In the genomic region with DNA sequence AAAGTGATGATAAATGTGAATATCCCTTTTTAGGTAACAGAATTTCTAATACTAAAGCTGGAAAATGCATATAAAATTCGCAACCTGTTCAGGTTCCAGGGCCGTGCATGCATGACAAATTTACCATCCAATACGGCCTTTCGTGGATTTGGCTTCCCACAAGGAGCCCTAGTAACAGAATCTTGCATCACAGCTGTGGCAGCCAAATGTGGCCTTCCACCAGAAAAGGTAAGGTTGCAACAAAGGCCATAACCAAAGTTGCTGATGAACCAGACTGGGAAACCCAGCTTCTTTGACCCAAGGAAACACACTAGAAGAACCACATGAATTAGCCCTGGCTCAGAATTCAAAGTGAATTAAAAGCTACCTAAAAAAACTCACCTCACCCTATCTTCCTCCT, we compare ENCODE assay signal across 17 cellular contexts. TPM values are rescaled to one million over a fixed set of nuclear protein-coding genes. Genes with fewer than 3 reads are reported as not detected.
DNase-seq lines count a peak whose midpoint lies in the region; ATAC-seq and TF ChIP-seq lines count a peak whose summit lies in the region.
"Had no signal": no experiment of that assay in that cellular context is flagged by ENCODE, and none has a peak within 500 bp of the region (broad histone marks: within the 10 kb centered on the region; RNA-seq: fewer than 3 reads in every experiment).

No MANE protein-coding gene starts in this region.

- no peak for TF ChIP-seq CTCF in SK-N-SH (IDR thresholded peaks at IDR 0.05)
- TF ChIP-seq CTCF in fibroblast of mammary gland (conservative IDR thresholded peaks at IDR 0.05; ENCODE audit: control insufficient read depth, insufficient read depth, low read depth, low read length), result no peak

- H3K4me1 ChIP-seq in SK-N-SH (ENCODE audit: control insufficient read depth in 1 of 2, insufficient read depth in 2 of 2, low read depth in 1 of 2, low read length in 1 of 2), result peaks cover 4 to 47% of the 10 kb centered on the region in 2 experiments

- H3K36me3 ChIP-seq in SK-N-SH (replicated peaks in 1 of 2; ENCODE audit: control insufficient read depth in 1 of 2, insufficient read depth in 2 of 2, low read length in 1 of 2), result no peaks in the 10 kb centered on the region

- POLR2A ChIA-PET in SK-N-SH (lab: Yijun Ruan, JAX), result no interaction called here

- no peaks in the 10 kb centered on the region for H4K20me1 ChIP-seq in SK-N-SH (ENCODE audit: insufficient read depth)
- H4K20me1 ChIP-seq: BLaER1 treated with 17β-estradiol and CSF1 and Interleukin-3, amounts not matched to agents 10 nM and 100 nM had no signal

- CTCF ChIA-PET in SK-N-SH (lab: Yijun Ruan, JAX), result interaction anchor here (1.5 to 2.0 kb wide), 2 partner anchors 9 to 49 kb away, joined by 3 to 8 read pairs; no protein-coding TSS in a partner anchor

- no peak for ATAC-seq in SK-N-SH treated with all-trans-retinoic acid at 6 μM for 48 hours
- ATAC-seq in GM18861 (IDR thresholded peaks at IDR 0.05; ENCODE audit: unreplicated experiment), result no peak
- ATAC-seq: CD8-positive, alpha-beta T cell; HepG2; K562 had no signal

- no peak overlapping the region for H3K9ac ChIP-seq in SK-N-SH
- H3K9ac ChIP-seq: BLaER1 treated with 17β-estradiol and CSF1 and Interleukin-3, amounts not matched to agents 10 nM and 100 nM had no signal

- no peak for TF ChIP-seq RAD21 in SK-N-SH (IDR thresholded peaks at IDR 0.05; ENCODE audit: low read length)

- no peaks in the 10 kb centered on the region for H3K9me3 ChIP-seq in SK-N-SH
- H3K9me3 ChIP-seq: BLaER1 treated with 17β-estradiol and CSF1 and Interleukin-3, amounts not matched to agents 10 nM and 100 nM had no signal

- no peaks in the 10 kb centered on the region for H3K27me3 ChIP-seq in SK-N-SH (ENCODE audit: insufficient read depth)
- H3K27me3 ChIP-seq: BLaER1 treated with 17β-estradiol and CSF1 and Interleukin-3, amounts not matched to agents 10 nM and 100 nM had no signal

- H3K9me2 ChIP-seq in SK-N-SH, result no peaks in the 10 kb centered on the region

- H3K4me3 ChIP-seq in SK-N-SH (ENCODE audit: low read depth in 2 of 2, low read length in 1 of 2) (no peak overlapping the region), fibroblast of mammary gland (ENCODE audit: control insufficient read depth, low read depth, low read length) (no peak overlapping the region)
- H3K4me3 ChIP-seq: BLaER1 treated with 17β-estradiol and CSF1 and Interleukin-3, amounts not matched to agents 10 nM and 100 nM; K562 had no signal

- H3K27ac ChIP-seq in SK-N-SH (ENCODE audit: low read depth in 2 of 2, low read length in 1 of 2), result peak overlapping the region in 1 of 2 experiments; percentile 71; a peak in 1 of 4 replicates
- H3K27ac ChIP-seq: 22Rv1; BLaER1 treated with 17β-estradiol and CSF1 and Interleukin-3, amounts not matched to agents 10 nM and 100 nM had no signal

- H3F3A ChIP-seq in SK-N-SH (replicated peaks; ENCODE audit: insufficient read depth), result peaks cover 23% of the 10 kb centered on the region

- H2AFZ ChIP-seq in SK-N-SH (ENCODE audit: low read depth), result no peak overlapping the region

- peak overlapping the region; percentile 57; the same call in 1 of the 2 replicates for H3K4me2 ChIP-seq in SK-N-SH
- H3K4me2 ChIP-seq: BLaER1 treated with 17β-estradiol and CSF1 and Interleukin-3, amounts not matched to agents 10 nM and 100 nM had no signal

- no peak for TF ChIP-seq EP300 in SK-N-SH (IDR thresholded peaks at IDR 0.05; ENCODE audit: borderline replicate concordance in 1 of 2, low read depth in 1 of 2, low read length in 1 of 2)

- 89% methylated on average over 4 of the region's 4 CpGs for WGBS in SK-N-SH (ENCODE audit: low lambda C conversion rate)

- H3K79me2 ChIP-seq in SK-N-SH (ENCODE audit: insufficient read depth), result no peaks in the 10 kb centered on the region

- no peak for DNase-seq in SK-N-SH
- peak; percentile 41 for DNase-seq in fibroblast of mammary gland (ENCODE audit: low read depth)
- DNase-seq in renal cortical epithelial cell (ENCODE audit: low read depth), result peak; percentile 50
- no peak for DNase-seq in HuH-7.5 (ENCODE audit: low spot score)
- DNase-seq in HK-2 (ENCODE audit: unreplicated experiment), result no peak
- DNase-seq: Calu3; CD8-positive, alpha-beta T cell; DMS79 treated with DMSO at 0.1 percent for 48 hours; GF-D8; GOT3; H7 had no signal

TF ChIP-seq in SK-N-SH, 30 proteins besides CTCF, POLR2A, EP300 and RAD21 (continues in another document):
- TF ChIP-seq GATA2 (CRISPR knock-in tag; IDR thresholded peaks at IDR 0.05), result no peak
- TF ChIP-seq, protein P1, sequence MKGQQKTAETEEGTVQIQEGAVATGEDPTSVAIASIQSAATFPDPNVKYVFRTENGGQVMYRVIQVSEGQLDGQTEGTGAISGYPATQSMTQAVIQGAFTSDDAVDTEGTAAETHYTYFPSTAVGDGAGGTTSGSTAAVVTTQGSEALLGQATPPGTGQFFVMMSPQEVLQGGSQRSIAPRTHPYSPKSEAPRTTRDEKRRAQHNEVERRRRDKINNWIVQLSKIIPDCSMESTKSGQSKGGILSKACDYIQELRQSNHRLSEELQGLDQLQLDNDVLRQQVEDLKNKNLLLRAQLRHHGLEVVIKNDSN (IDR thresholded peaks at IDR 0.05; ENCODE audit: borderline replicate concordance, low read depth), result no peak
- no peak for TF ChIP-seq RXRA (IDR thresholded peaks at IDR 0.05; ENCODE audit: borderline replicate concordance, low read depth)
- TF ChIP-seq, protein P2, sequence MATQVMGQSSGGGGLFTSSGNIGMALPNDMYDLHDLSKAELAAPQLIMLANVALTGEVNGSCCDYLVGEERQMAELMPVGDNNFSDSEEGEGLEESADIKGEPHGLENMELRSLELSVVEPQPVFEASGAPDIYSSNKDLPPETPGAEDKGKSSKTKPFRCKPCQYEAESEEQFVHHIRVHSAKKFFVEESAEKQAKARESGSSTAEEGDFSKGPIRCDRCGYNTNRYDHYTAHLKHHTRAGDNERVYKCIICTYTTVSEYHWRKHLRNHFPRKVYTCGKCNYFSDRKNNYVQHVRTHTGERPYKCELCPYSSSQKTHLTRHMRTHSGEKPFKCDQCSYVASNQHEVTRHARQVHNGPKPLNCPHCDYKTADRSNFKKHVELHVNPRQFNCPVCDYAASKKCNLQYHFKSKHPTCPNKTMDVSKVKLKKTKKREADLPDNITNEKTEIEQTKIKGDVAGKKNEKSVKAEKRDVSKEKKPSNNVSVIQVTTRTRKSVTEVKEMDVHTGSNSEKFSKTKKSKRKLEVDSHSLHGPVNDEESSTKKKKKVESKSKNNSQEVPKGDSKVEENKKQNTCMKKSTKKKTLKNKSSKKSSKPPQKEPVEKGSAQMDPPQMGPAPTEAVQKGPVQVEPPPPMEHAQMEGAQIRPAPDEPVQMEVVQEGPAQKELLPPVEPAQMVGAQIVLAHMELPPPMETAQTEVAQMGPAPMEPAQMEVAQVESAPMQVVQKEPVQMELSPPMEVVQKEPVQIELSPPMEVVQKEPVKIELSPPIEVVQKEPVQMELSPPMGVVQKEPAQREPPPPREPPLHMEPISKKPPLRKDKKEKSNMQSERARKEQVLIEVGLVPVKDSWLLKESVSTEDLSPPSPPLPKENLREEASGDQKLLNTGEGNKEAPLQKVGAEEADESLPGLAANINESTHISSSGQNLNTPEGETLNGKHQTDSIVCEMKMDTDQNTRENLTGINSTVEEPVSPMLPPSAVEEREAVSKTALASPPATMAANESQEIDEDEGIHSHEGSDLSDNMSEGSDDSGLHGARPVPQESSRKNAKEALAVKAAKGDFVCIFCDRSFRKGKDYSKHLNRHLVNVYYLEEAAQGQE (IDR thresholded peaks at IDR 0.05; ENCODE audit: low read depth, low read length), result no peak
- TF ChIP-seq SIN3A (IDR thresholded peaks at IDR 0.05; ENCODE audit: borderline replicate concordance, low read depth, low read length), result no peak

TF ChIP-seq in SK-N-SH treated with all-trans-retinoic acid at 6 μM for 48 hours, 23 proteins besides CTCF, POLR2A, EP300 and RAD21:
- TF ChIP-seq, protein P3, sequence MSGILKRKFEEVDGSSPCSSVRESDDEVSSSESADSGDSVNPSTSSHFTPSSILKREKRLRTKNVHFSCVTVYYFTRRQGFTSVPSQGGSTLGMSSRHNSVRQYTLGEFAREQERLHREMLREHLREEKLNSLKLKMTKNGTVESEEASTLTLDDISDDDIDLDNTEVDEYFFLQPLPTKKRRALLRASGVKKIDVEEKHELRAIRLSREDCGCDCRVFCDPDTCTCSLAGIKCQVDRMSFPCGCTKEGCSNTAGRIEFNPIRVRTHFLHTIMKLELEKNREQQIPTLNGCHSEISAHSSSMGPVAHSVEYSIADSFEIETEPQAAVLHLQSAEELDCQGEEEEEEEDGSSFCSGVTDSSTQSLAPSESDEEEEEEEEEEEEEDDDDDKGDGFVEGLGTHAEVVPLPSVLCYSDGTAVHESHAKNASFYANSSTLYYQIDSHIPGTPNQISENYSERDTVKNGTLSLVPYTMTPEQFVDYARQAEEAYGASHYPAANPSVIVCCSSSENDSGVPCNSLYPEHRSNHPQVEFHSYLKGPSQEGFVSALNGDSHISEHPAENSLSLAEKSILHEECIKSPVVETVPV (CRISPR knock-in tag; IDR thresholded peaks at IDR 0.05), result no peak
- TF ChIP-seq ESRRG (CRISPR knock-in tag; IDR thresholded peaks at IDR 0.05) (no peak), ZNF565 (CRISPR knock-in tag; conservative IDR thresholded peaks at IDR 0.05; ENCODE audit: low read depth) (no peak), TCF4 (CRISPR knock-in tag; IDR thresholded peaks at IDR 0.05; ENCODE audit: borderline replicate concordance) (no peak), PPARA (CRISPR knock-in tag; IDR thresholded peaks at IDR 0.05; ENCODE audit: borderline replicate concordance) (no peak), OSR1 (CRISPR knock-in tag; IDR thresholded peaks at IDR 0.05) (no peak)
- TF ChIP-seq, protein P4, sequence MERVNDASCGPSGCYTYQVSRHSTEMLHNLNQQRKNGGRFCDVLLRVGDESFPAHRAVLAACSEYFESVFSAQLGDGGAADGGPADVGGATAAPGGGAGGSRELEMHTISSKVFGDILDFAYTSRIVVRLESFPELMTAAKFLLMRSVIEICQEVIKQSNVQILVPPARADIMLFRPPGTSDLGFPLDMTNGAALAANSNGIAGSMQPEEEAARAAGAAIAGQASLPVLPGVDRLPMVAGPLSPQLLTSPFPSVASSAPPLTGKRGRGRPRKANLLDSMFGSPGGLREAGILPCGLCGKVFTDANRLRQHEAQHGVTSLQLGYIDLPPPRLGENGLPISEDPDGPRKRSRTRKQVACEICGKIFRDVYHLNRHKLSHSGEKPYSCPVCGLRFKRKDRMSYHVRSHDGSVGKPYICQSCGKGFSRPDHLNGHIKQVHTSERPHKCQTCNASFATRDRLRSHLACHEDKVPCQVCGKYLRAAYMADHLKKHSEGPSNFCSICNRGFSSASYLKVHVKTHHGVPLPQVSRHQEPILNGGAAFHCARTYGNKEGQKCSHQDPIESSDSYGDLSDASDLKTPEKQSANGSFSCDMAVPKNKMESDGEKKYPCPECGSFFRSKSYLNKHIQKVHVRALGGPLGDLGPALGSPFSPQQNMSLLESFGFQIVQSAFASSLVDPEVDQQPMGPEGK (CRISPR knock-in tag; IDR thresholded peaks at IDR 0.05; ENCODE audit: borderline replicate concordance), result no peak

RNA-seq across cellular contexts. Expression of a gene that starts 49.6 kb away (rescaled TPM):
- polyA plus RNA-seq in SK-N-SH (2012; rRNA removed), result 131 and 163 TPM in 2 replicates
- 164 and 173 TPM in 2 replicates for polyA plus RNA-seq in SK-N-SH (2012; cell fraction: cytosol; rRNA removed)
- 68.4 and 126 TPM in 2 replicates for polyA plus RNA-seq in SK-N-SH (2012; cell fraction: nucleus; rRNA removed)
- 398 and 823 TPM in 2 replicates for total RNA-seq in renal cortical epithelial cell

Comparison
In these comparisons a context has a peak if more than half of its experiments do, and no peak if none do; other contexts are left out.
1. DNase-seq: peak in fibroblast of mammary gland (single experiment) and renal cortical epithelial cell (single experiment); none in SK-N-SH (single experiment), HuH-7.5 (single experiment) and HK-2 (single experiment).